ENCODE assay signal across 14 cellular contexts in the genomic region with DNA sequence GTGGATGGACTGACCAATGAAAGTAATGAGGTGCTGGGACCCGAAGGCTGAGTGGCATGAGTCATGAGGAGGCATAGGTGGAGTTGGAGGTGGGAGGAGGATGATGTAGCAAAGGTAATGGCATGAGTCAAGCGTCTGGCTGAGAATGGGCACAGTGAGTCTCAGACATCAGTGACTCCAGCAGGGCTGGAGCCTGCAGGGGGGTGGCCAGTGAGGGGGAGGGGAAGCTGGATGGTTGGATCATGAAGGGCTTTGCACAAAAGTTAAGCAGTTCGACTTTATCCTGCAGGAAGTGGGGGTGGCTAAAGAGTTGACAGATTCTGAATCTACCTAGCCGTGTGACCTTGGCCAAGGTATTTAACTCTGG.
A peak's percentile ranks its signal among the peaks of the same experiment; 100 is the strongest.
DNase-seq lines count a peak whose midpoint lies in the region; ATAC-seq, FAIRE-seq and TF ChIP-seq lines count a peak whose summit lies in the region.
"Had no signal": no experiment of that assay in that cellular context is flagged by ENCODE, and none has a peak within 500 bp of the region (broad histone marks: within the 10 kb centered on the region; RNA-seq: fewer than 3 reads in every experiment).

No MANE protein-coding gene starts in this region.

- no peaks in the 10 kb centered on the region for H3K9me2 ChIP-seq in PC-3 (replicated peaks; ENCODE audit: low read length)

- H3K9me3 ChIP-seq in PC-3 (ENCODE audit: low read length): no peaks in the 10 kb centered on the region
- no peaks in the 10 kb centered on the region for H3K9me3 ChIP-seq in pancreas

- H3K27ac ChIP-seq in PC-3 (ENCODE audit: low read length): 0 out of 2 replicates have a peak overlapping the region, but pooled peaks have one; percentile 15
- peak overlapping the region; percentile 98 for H3K27ac ChIP-seq in epithelial cell of prostate
- no peak overlapping the region for H3K27ac ChIP-seq in pancreas

- intact Hi-C loops in PC-3 (cut with micrococcal nuclease) (no loop called here), pancreas (cut with DNase I) (no loop called here)

- peak; percentile 20 for DNase-seq in activated CD4-positive, alpha-beta T cell treated with anti-CD3 and anti-CD28 coated beads for 48 hours
- DNase-seq in activated CD4-positive, alpha-beta T cell treated with anti-CD3 and anti-CD28 coated beads for 1 hour: no peak
- DNase-seq in PC-3 (peak; percentile 84), epithelial cell of prostate (ENCODE audit: low read depth, low spot score) (peak; percentile 100), pancreas (peak in 1 of 6 donors; percentile 17), NCI-H2171 treated with DMSO at 0.1 percent for 48 hours (lab: John Stamatoyannopoulos, UW) (no peak)
- DNase-seq: activated effector memory CD4-positive, alpha-beta T cell treated with Interleukin-2 at 50 U/mL for 16 hours; caudate nucleus; KG1; natural killer cell; NCI-H2107 had no signal

- H3K4me3 ChIP-seq in PC-3 (ENCODE audit: low read length): no peak overlapping the region
- no peak overlapping the region for H3K4me3 ChIP-seq in pancreas

- ATAC-seq in PC-3 (peak; percentile 20; the same call in 1 of the 2 replicates), pancreas (peak in 3 of 4 donors; percentile 38 to 75 (median 47)), GM19397 (IDR thresholded peaks at IDR 0.05; ENCODE audit: unreplicated experiment) (no peak), HG03025 (IDR thresholded peaks at IDR 0.05; ENCODE audit: low FRiP score, unreplicated experiment) (no peak)
- ATAC-seq: natural killer cell, Panc1 had no signal

- TF ChIP-seq CTCF in PC-3 (conservative IDR thresholded peaks at IDR 0.05; ENCODE audit: low read depth, low read length) (no peak), pancreas (IDR thresholded peaks at IDR 0.05) (no peak)

- FAIRE-seq in pancreas (lab: Jason Lieb, UNC): no peak

- H3K4me1 ChIP-seq in PC-3 (ENCODE audit: insufficient read depth, low read length) (peaks cover 12% of the 10 kb centered on the region; the same call in 1 of the 2 replicates), pancreas (no peaks in the 10 kb centered on the region)

- H3K9ac ChIP-seq in PC-3 (ENCODE audit: low read length): no peak overlapping the region

- H3F3A ChIP-seq in PC-3 (ENCODE audit: low read length, unreplicated experiment): no peaks in the 10 kb centered on the region

- no peaks in the 10 kb centered on the region for H4K20me1 ChIP-seq in PC-3 (ENCODE audit: low read length)

- no peaks in the 10 kb centered on the region for H3K36me3 ChIP-seq in PC-3 (ENCODE audit: low read depth, low read length)
- H3K36me3 ChIP-seq in pancreas: no peaks in the 10 kb centered on the region

- no peaks in the 10 kb centered on the region for H3K27me3 ChIP-seq in PC-3 (ENCODE audit: low read length)
- H3K27me3 ChIP-seq in pancreas: no peaks in the 10 kb centered on the region

- no peaks in the 10 kb centered on the region for H3K79me2 ChIP-seq in PC-3 (ENCODE audit: low read length)

- no TSS peak for BruUV-seq in PC-3 (replicated peaks; lab: Mats Ljungman, UMichigan)

- WGBS in pancreas, 2 donors: 38 to 41% methylated on average over 4 of the region's 4 CpGs

- POLR2A ChIA-PET in PC-3 (lab: Charles Lee; ENCODE audit: unreplicated experiment): no interaction called here

- peak overlapping the region; percentile 40; the same call in 1 of the 2 replicates for H3K4me2 ChIP-seq in PC-3 (ENCODE audit: low read length)

- no peak overlapping the region for H2AFZ ChIP-seq in PC-3 (ENCODE audit: low read length)

- CTCF ChIA-PET in PC-3 (lab: Charles Lee): no interaction called here

Comparison
In these comparisons a context has a peak if more than half of its experiments do, and no peak if none do; other contexts are left out.
1. DNase-seq: peak in activated CD4-positive, alpha-beta T cell treated with anti-CD3 and anti-CD28 coated beads for 48 hours (single experiment), PC-3 (single experiment) and epithelial cell of prostate (single experiment); none in activated CD4-positive, alpha-beta T cell treated with anti-CD3 and anti-CD28 coated beads for 1 hour (single experiment) and NCI-H2171 treated with DMSO at 0.1 percent for 48 hours (single experiment).
2. ATAC-seq: peak in PC-3 (single experiment) and pancreas (3 of 4); none in GM19397 (single experiment) and HG03025 (single experiment).
3. H3K27ac ChIP-seq: peak in PC-3 (single experiment) and epithelial cell of prostate (single experiment); none in pancreas (0 of 4).